ENCODE assay signal across 10 cellular contexts in genomic region chr10:14397069-14397468, GRCh38.
DNase-seq lines count a peak whose midpoint lies in the region; ATAC-seq and TF ChIP-seq lines count a peak whose summit lies in the region.
"Had no signal": no experiment of that assay in that cellular context is flagged by ENCODE, and none has a peak within 500 bp of the region (broad histone marks: within the 10 kb centered on the region; RNA-seq: fewer than 3 reads in every experiment).

No MANE protein-coding gene starts in this region.

- DNase-seq in HT1080 (ENCODE audit: low read depth) (peak; percentile 96), mammary epithelial cell (peak; percentile 84), islet precursor cell (peak; percentile 86), superior temporal gyrus (ENCODE audit: extremely low spot score) (peak; percentile 85), NCI-H2029 treated with DMSO at 0.1 percent for 48 hours (lab: John Stamatoyannopoulos, UW) (no peak), activated T-cell treated with anti-CD3 and anti-CD28 coated beads for 4 hours (no peak)
- no peak for DNase-seq in stimulated activated effector memory CD8-positive, alpha-beta T cell treated with anti-CD3 and anti-CD28 coated beads, Interleukin-12 subunit alpha, Interleukin-12 subunit beta, amount 100 ng/mL, for 72 hours (ENCODE audit: low spot score in 2 of 2)
- no peak for DNase-seq in CD4-positive, alpha-beta T cell
- DNase-seq: naive thymus-derived CD4-positive, alpha-beta T cell; NCI-H1048 had no signal

- no peak overlapping the region for H3K4me3 Mint-ChIP-seq in stimulated activated effector memory CD8-positive, alpha-beta T cell treated with anti-CD3 and anti-CD28 coated beads, Interleukin-12 subunit alpha, Interleukin-12 subunit beta, amount 100 ng/mL, for 72 hours
- H3K4me3 Mint-ChIP-seq in CD4-positive, alpha-beta T cell = no peak overlapping the region
- H3K4me3 Mint-ChIP-seq: naive thymus-derived CD4-positive, alpha-beta T cell had no signal

- H3K4me2 ChIP-seq in mammary epithelial cell (ENCODE audit: insufficient read depth, low read depth, low read length) = peak overlapping the region; percentile 27

- H3K4me1 Mint-ChIP-seq in stimulated activated effector memory CD8-positive, alpha-beta T cell treated with anti-CD3 and anti-CD28 coated beads, Interleukin-12 subunit alpha, Interleukin-12 subunit beta, amount 100 ng/mL, for 72 hours = no peaks in the 10 kb centered on the region
- H3K4me1 Mint-ChIP-seq in CD4-positive, alpha-beta T cell (ENCODE audit: low read depth) = no peaks in the 10 kb centered on the region

- TF ChIP-seq CTCF in mammary epithelial cell (conservative IDR thresholded peaks at IDR 0.05 in 1 of 2, IDR thresholded peaks at IDR 0.05 in 1 of 2; ENCODE audit: extremely low read depth in 1 of 2, insufficient read depth in 1 of 2, low read depth in 1 of 2, low read length in 2 of 2) = no peak
- TF ChIP-seq CTCF in CD4-positive, alpha-beta T cell (IDR thresholded peaks at IDR 0.05) = no peak

- no peak overlapping the region for H3K9ac ChIP-seq in mammary epithelial cell (ENCODE audit: insufficient read depth, low read length)

- H3K4me3 ChIP-seq in mammary epithelial cell (replicated peaks in 1 of 3; ENCODE audit: insufficient read depth in 1 of 3, low read depth in 2 of 3, low read length in 3 of 3) = no peak overlapping the region

- POLR2A ChIA-PET in CD4-positive, alpha-beta T cell (lab: Charles Lee) = no interaction called here

- H3K9me3 Mint-ChIP-seq in stimulated activated effector memory CD8-positive, alpha-beta T cell treated with anti-CD3 and anti-CD28 coated beads, Interleukin-12 subunit alpha, Interleukin-12 subunit beta, amount 100 ng/mL, for 72 hours = peaks cover 3% of the 10 kb centered on the region
- peaks cover 3% of the 10 kb centered on the region for H3K9me3 Mint-ChIP-seq in CD4-positive, alpha-beta T cell

- no peak for ATAC-seq in stimulated activated effector memory CD8-positive, alpha-beta T cell treated with anti-CD3 and anti-CD28 coated beads, Interleukin-12 subunit alpha, Interleukin-12 subunit beta, amount 100 ng/mL, for 72 hours
- ATAC-seq in CD4-positive, alpha-beta T cell (ENCODE audit: poor library complexity) = no peak
- ATAC-seq: naive thymus-derived CD4-positive, alpha-beta T cell had no signal

- H3K36me3 Mint-ChIP-seq in stimulated activated effector memory CD8-positive, alpha-beta T cell treated with anti-CD3 and anti-CD28 coated beads, Interleukin-12 subunit alpha, Interleukin-12 subunit beta, amount 100 ng/mL, for 72 hours = no peaks in the 10 kb centered on the region
- H3K36me3 Mint-ChIP-seq in CD4-positive, alpha-beta T cell (ENCODE audit: low read depth) = no peaks in the 10 kb centered on the region

- intact Hi-C loops in mammary epithelial cell (cut with micrococcal nuclease) = loop anchor here (5.0 kb wide), 1 partner anchor 80 kb away; no protein-coding TSS in a partner anchor
- intact Hi-C loops in CD4-positive, alpha-beta T cell (cut with DNase I, micrococcal nuclease) = no loop called here

- H3K9me3 ChIP-seq in mammary epithelial cell (replicated peaks; ENCODE audit: insufficient read depth, low read length) = no peaks in the 10 kb centered on the region
- H3K9me3 ChIP-seq in CD4-positive, alpha-beta T cell (ENCODE audit: control insufficient read depth, low read length) = no peaks in the 10 kb centered on the region

- no peaks in the 10 kb centered on the region for H3K36me3 ChIP-seq in mammary epithelial cell (ENCODE audit: insufficient read depth, low read length)

- CTCF ChIA-PET in mammary epithelial cell (lab: Charles Lee; ENCODE audit: low non-redundant PET) = interaction anchor here (0.6 kb wide), 1 partner anchor 11 kb away, joined by 3 read pairs; no protein-coding TSS in a partner anchor
- CTCF ChIA-PET in CD4-positive, alpha-beta T cell (lab: Charles Lee) = interaction anchor here (0.7 kb wide), 1 partner anchor 13 kb away, joined by 4 read pairs; no protein-coding TSS in a partner anchor

- H3K27me3 ChIP-seq in mammary epithelial cell (ENCODE audit: insufficient read depth, low read length) = no peaks in the 10 kb centered on the region
- no peaks in the 10 kb centered on the region for H3K27me3 ChIP-seq in CD4-positive, alpha-beta T cell (ENCODE audit: control insufficient read depth, insufficient read depth, low read length)

- H3K27ac Mint-ChIP-seq in stimulated activated effector memory CD8-positive, alpha-beta T cell treated with anti-CD3 and anti-CD28 coated beads, Interleukin-12 subunit alpha, Interleukin-12 subunit beta, amount 100 ng/mL, for 72 hours = no peak overlapping the region
- no peak overlapping the region for H3K27ac Mint-ChIP-seq in CD4-positive, alpha-beta T cell
- H3K27ac Mint-ChIP-seq: naive thymus-derived CD4-positive, alpha-beta T cell had no signal

- H2AFZ ChIP-seq in mammary epithelial cell (ENCODE audit: low read depth, low read length) = peak overlapping the region; percentile 55

- H3K4me1 ChIP-seq in mammary epithelial cell (ENCODE audit: insufficient read depth, low read length) = peaks cover 23% of the 10 kb centered on the region

- H3K27me3 Mint-ChIP-seq in CD4-positive, alpha-beta T cell = peaks cover 20% of the 10 kb centered on the region

- dilution Hi-C loops in mammary epithelial cell (cut with HindIII; ENCODE audit: low sequenced_read_pairs) = no loop called here

- in situ Hi-C loops in mammary epithelial cell (cut with MboI; ENCODE audit: low sequenced_read_pairs in 2 of 2) = no loop called here

- H4K20me1 ChIP-seq in mammary epithelial cell (ENCODE audit: insufficient read depth, low read length) = no peaks in the 10 kb centered on the region

- BruUV-seq in mammary epithelial cell (replicated peaks; lab: Mats Ljungman, UMichigan) = no TSS peak

- 11% methylated on average over 8 of the region's 9 CpGs for WGBS in mammary epithelial cell (ENCODE audit: low coverage, missing lambda C conversion rate)

- H3K79me2 ChIP-seq in mammary epithelial cell (ENCODE audit: insufficient read depth, low read length) = no peaks in the 10 kb centered on the region

- H3K27ac ChIP-seq in mammary epithelial cell (ENCODE audit: insufficient read depth, low read depth, low read length) = peak overlapping the region; percentile 50
- no peak overlapping the region for H3K27ac ChIP-seq in CD4-positive, alpha-beta T cell (ENCODE audit: low read depth, low read length)

Comparison
In these comparisons a context has a peak if more than half of its experiments do, and no peak if none do; other contexts are left out.
1. DNase-seq: peak in HT1080 (single experiment), mammary epithelial cell (single experiment), islet precursor cell (single experiment) and superior temporal gyrus (single experiment); none in stimulated activated effector memory CD8-positive, alpha-beta T cell treated with anti-CD3 and anti-CD28 coated beads, Interleukin-12 subunit alpha, Interleukin-12 subunit beta, amount 100 ng/mL, for 72 hours (0 of 2), NCI-H2029 treated with DMSO at 0.1 percent for 48 hours (single experiment), activated T-cell treated with anti-CD3 and anti-CD28 coated beads for 4 hours (single experiment) and CD4-positive, alpha-beta T cell (0 of 10).